ENCODE assay signal across 10 cellular contexts in genomic region chr10:119370972-119371703, GRCh38.
A peak's percentile ranks its signal among the peaks of the same experiment; 100 is the strongest.
DNase-seq lines count a peak whose midpoint lies in the region; ATAC-seq and TF ChIP-seq lines count a peak whose summit lies in the region.
"Had no signal": no experiment of that assay in that cellular context is flagged by ENCODE, and none has a peak within 500 bp of the region (broad histone marks: within the 10 kb centered on the region; RNA-seq: fewer than 3 reads in every experiment).

No MANE protein-coding gene starts in this region.

- H3K27ac Mint-ChIP-seq in activated CD4-positive, alpha-beta memory T cell treated with anti-CD3 and anti-CD28 coated beads for 36 hours = no peak overlapping the region

- intact Hi-C loops in lower leg skin (cut with DNase I; ENCODE audit: low total_unique reads) = no loop called here
- intact Hi-C loops in left colon (cut with DNase I, micrococcal nuclease) = no loop called here
- intact Hi-C loops in activated CD4-positive, alpha-beta memory T cell treated with anti-CD3 and anti-CD28 coated beads for 36 hours (cut with micrococcal nuclease) = loop anchor here (5.0 to 10.0 kb wide), 2 partner anchors 64 to 116 kb away; no protein-coding TSS in a partner anchor

- no peak for TF ChIP-seq POLR2A in lower leg skin (IDR thresholded peaks at IDR 0.05)

- no peak overlapping the region for H3K4me3 Mint-ChIP-seq in activated CD4-positive, alpha-beta memory T cell treated with anti-CD3 and anti-CD28 coated beads for 36 hours

- no peaks in the 10 kb centered on the region for H3K27me3 ChIP-seq in thoracic aorta (replicated peaks; ENCODE audit: insufficient read depth)

- H3K4me1 Mint-ChIP-seq in activated CD4-positive, alpha-beta memory T cell treated with anti-CD3 and anti-CD28 coated beads for 36 hours (ENCODE audit: low read depth) = peaks cover 25% of the 10 kb centered on the region

- TF ChIP-seq CTCF in HEK293 (tag by site-specific recombination; IDR thresholded peaks at IDR 0.05) (no peak), lower leg skin (IDR thresholded peaks at IDR 0.05) (no peak), thoracic aorta (IDR thresholded peaks at IDR 0.05) (no peak)

- no peaks in the 10 kb centered on the region for H3K36me3 Mint-ChIP-seq in activated CD4-positive, alpha-beta memory T cell treated with anti-CD3 and anti-CD28 coated beads for 36 hours

- H3K27ac ChIP-seq in HEK293 (ENCODE audit: extremely low read depth, low read depth, low read length) (no peak overlapping the region), cingulate gyrus (ENCODE audit: low read depth, low read length) (peak overlapping the region; percentile 20), thoracic aorta (peak overlapping the region; percentile 57 to 73)

- peaks cover 5% of the 10 kb centered on the region for H3K4me1 ChIP-seq in HEK293 (ENCODE audit: control insufficient read depth, insufficient read depth, low read length)
- peaks cover 34 to 71% of the 10 kb centered on the region in 2 donors for H3K4me1 ChIP-seq in thoracic aorta (ENCODE audit: control insufficient read depth in 1 of 2, low read depth in 2 of 2)

- H3K27me3 Mint-ChIP-seq in activated CD4-positive, alpha-beta memory T cell treated with anti-CD3 and anti-CD28 coated beads for 36 hours = no peaks in the 10 kb centered on the region

- CTCF ChIA-PET in HEK293 (lab: Yijun Ruan, JAX) = no interaction called here
- CTCF ChIA-PET in activated CD4-positive, alpha-beta memory T cell treated with anti-CD3 and anti-CD28 coated beads for 36 hours (lab: Charles Lee) = interaction anchor here (0.9 to 1.5 kb wide), 2 partner anchors 164 to 172 kb away, joined by 3 to 7 read pairs; partner anchors contain the start of gene GRK5

- POLR2A ChIA-PET in HEK293 (lab: Yijun Ruan, JAX) = no interaction called here
- POLR2A ChIA-PET in activated CD4-positive, alpha-beta memory T cell treated with anti-CD3 and anti-CD28 coated beads for 36 hours (lab: Charles Lee) = no interaction called here

- WGBS in lower leg skin, 2 donors = 37 to 40% methylated on average over 24 of the region's 24 CpGs

- H3K9me3 ChIP-seq in HEK293 (ENCODE audit: control insufficient read depth, insufficient read depth, low read depth, low read length) = no peaks in the 10 kb centered on the region
- no peaks in the 10 kb centered on the region for H3K9me3 ChIP-seq in thoracic aorta

- no peaks in the 10 kb centered on the region for H3K9me3 Mint-ChIP-seq in activated CD4-positive, alpha-beta memory T cell treated with anti-CD3 and anti-CD28 coated beads for 36 hours

- H3K36me3 ChIP-seq in HEK293 (ENCODE audit: control insufficient read depth in 2 of 2, insufficient read depth in 1 of 2, low read length in 2 of 2) (no peaks in the 10 kb centered on the region), thoracic aorta (no peaks in the 10 kb centered on the region)

- DNase-seq in lower leg skin (ENCODE audit: low spot score in 2 of 2) (peak; percentile 75 to 95), thoracic aorta (ENCODE audit: low spot score) (peak; percentile 55), left colon (no peak), NCI-H2196 (lab: John Stamatoyannopoulos, UW; ENCODE audit: unreplicated experiment) (no peak), HCEC 1CT (no peak)
- no peak for DNase-seq in activated CD4-positive, alpha-beta memory T cell treated with anti-CD3 and anti-CD28 coated beads for 36 hours
- DNase-seq: activated naive CD4-positive, alpha-beta T cell treated with anti-CD3 and anti-CD28 coated beads, Interleukin-2, amount 50 U/mL, for 16 hours; NCI-H1092 had no signal

- ATAC-seq in thoracic aorta (ENCODE audit: insufficient number of reproducible peaks, low FRiP score, low read depth) (peak; percentile 66), left colon (no peak)

- H3K4me3 ChIP-seq in HEK293 (ENCODE audit: low read depth, low read length) = no peak overlapping the region
- H3K4me3 ChIP-seq in lower leg skin (ENCODE audit: low read depth, poor library complexity, severe bottlenecking) = no peak overlapping the region
- peak overlapping the region; percentile 58 for H3K4me3 ChIP-seq in thoracic aorta

TF ChIP-seq in HEK293, 187 proteins besides CTCF, POLR2A, EP300 and RAD21 (continues in another document):
- TF ChIP-seq ZNF121 (tag by site-specific recombination; IDR thresholded peaks at IDR 0.05) (no peak), OSR2 (tag by site-specific recombination; IDR thresholded peaks at IDR 0.05) (0 out of 2 replicates have a peak, but pooled peaks have one; percentile 32), SCRT2 (tag by site-specific recombination; IDR thresholded peaks at IDR 0.05) (peak; percentile 77), ZNF335 (tag by site-specific recombination; conservative IDR thresholded peaks at IDR 0.05) (no peak), PRDM1 (tag by site-specific recombination; IDR thresholded peaks at IDR 0.05) (no peak), ZNF19 (tag by site-specific recombination; IDR thresholded peaks at IDR 0.05; ENCODE audit: low read depth) (no peak), ZFP69B (tag by site-specific recombination; IDR thresholded peaks at IDR 0.05) (no peak), ZSCAN4 (tag by site-specific recombination; IDR thresholded peaks at IDR 0.05) (no peak), ZFP3 (tag by site-specific recombination; IDR thresholded peaks at IDR 0.05; ENCODE audit: low read depth) (no peak), KLF17 (tag by site-specific recombination; IDR thresholded peaks at IDR 0.05) (no peak), ZNF350 (tag by site-specific recombination; IDR thresholded peaks at IDR 0.05) (no peak), RBAK (tag by site-specific recombination; IDR thresholded peaks at IDR 0.05) (no peak), ZNF600 (tag by site-specific recombination; IDR thresholded peaks at IDR 0.05) (peak; percentile 61), ZNF529 (tag by site-specific recombination; IDR thresholded peaks at IDR 0.05; ENCODE audit: insufficient replicate concordance) (no peak), ZEB2 (tag by site-specific recombination; IDR thresholded peaks at IDR 0.05) (no peak), ZNF48 (tag by site-specific recombination; IDR thresholded peaks at IDR 0.05) (no peak), ZNF423 (tag by site-specific recombination; IDR thresholded peaks at IDR 0.05) (peak; percentile 83), TRIM28 (IDR thresholded peaks at IDR 0.05; ENCODE audit: borderline replicate concordance, low read length) (no peak), SALL2 (tag by site-specific recombination; IDR thresholded peaks at IDR 0.05; ENCODE audit: borderline replicate concordance) (no peak), EGR2 (tag by site-specific recombination; IDR thresholded peaks at IDR 0.05; ENCODE audit: low read depth) (peak; percentile 54; the same call in 1 of the 2 replicates), ZNF248 (tag by site-specific recombination; IDR thresholded peaks at IDR 0.05) (no peak), MZF1 (tag by site-specific recombination; IDR thresholded peaks at IDR 0.05; ENCODE audit: borderline replicate concordance) (no peak), ZBTB21 (tag by site-specific recombination; IDR thresholded peaks at IDR 0.05) (no peak), PRDM6 (tag by site-specific recombination; IDR thresholded peaks at IDR 0.05) (no peak), SP2 (tag by site-specific recombination; IDR thresholded peaks at IDR 0.05) (no peak), ZIC2 (tag by site-specific recombination; IDR thresholded peaks at IDR 0.05) (peak; percentile 76), KLF1 (tag by site-specific recombination; IDR thresholded peaks at IDR 0.05) (no peak), ZNF660 (tag by site-specific recombination; IDR thresholded peaks at IDR 0.05) (no peak), ZNF768 (tag by site-specific recombination; IDR thresholded peaks at IDR 0.05) (no peak), ZFP41 (tag by site-specific recombination; IDR thresholded peaks at IDR 0.05; ENCODE audit: borderline replicate concordance) (no peak), ZBTB17 (tag by site-specific recombination; IDR thresholded peaks at IDR 0.05) (no peak), ZBTB20 (tag by site-specific recombination; IDR thresholded peaks at IDR 0.05) (no peak), ZNF146 (tag by site-specific recombination; IDR thresholded peaks at IDR 0.05) (no peak), ZFHX2 (tag by site-specific recombination; conservative IDR thresholded peaks at IDR 0.05) (peak; percentile 64)

Comparison
In these comparisons a context has a peak if more than half of its experiments do, and no peak if none do; other contexts are left out.
1. DNase-seq: peak in lower leg skin (2 of 2) and thoracic aorta (single experiment); none in left colon (0 of 2), NCI-H2196 (single experiment), activated CD4-positive, alpha-beta memory T cell treated with anti-CD3 and anti-CD28 coated beads for 36 hours (single experiment) and HCEC 1CT (single experiment).